ENCODE assay signal across 10 cellular contexts in genomic region chr1:205512059-205513045, GRCh38. TPM values are rescaled to one million over a fixed set of nuclear protein-coding genes. Genes with fewer than 3 reads are reported as not detected.
DNase-seq lines count a peak whose midpoint lies in the region; TF ChIP-seq lines count a peak whose summit lies in the region.
"Had no signal": no experiment of that assay in that cellular context is flagged by ENCODE, and none has a peak within 500 bp of the region (broad histone marks: within the 10 kb centered on the region; RNA-seq: fewer than 3 reads in every experiment).

No MANE protein-coding gene starts in this region.

- H3K4me3 Mint-ChIP-seq in endodermal cell, result no peak overlapping the region
- H3K4me3 Mint-ChIP-seq: type B pancreatic cell had no signal

- peaks cover 0 to 18% (median 9%) of the 10 kb centered on the region in 4 donors for H3K4me1 ChIP-seq in tibial nerve
- H3K4me1 ChIP-seq in endodermal cell (ENCODE audit: control insufficient read depth, insufficient read depth, low read length), result no peaks in the 10 kb centered on the region

- no peak overlapping the region for H3K27ac Mint-ChIP-seq in endodermal cell
- H3K27ac Mint-ChIP-seq: type B pancreatic cell had no signal

- DNase-seq in NCI-H2171 treated with DMSO at 0.1 percent for 48 hours (lab: John Stamatoyannopoulos, UW) (peak; percentile 10), NCI-H2171 (lab: John Stamatoyannopoulos, UW) (no peak), coronary artery (ENCODE audit: low spot score) (peak; percentile 86), medulla oblongata (ENCODE audit: extremely low spot score) (peak; percentile 68), tibial nerve (ENCODE audit: low spot score in 2 of 2) (no peak), endodermal cell (no peak), NCI-H1930 (lab: John Stamatoyannopoulos, UW) (no peak)
- no peak for DNase-seq in stimulated activated CD4-positive, alpha-beta T cell treated with anti-CD3 and anti-CD28 coated beads, Interleukin-15, amount 100 ng/mL, for 24 hours
- DNase-seq: stimulated activated CD4-positive, alpha-beta T cell treated with anti-CD3 and anti-CD28 coated beads, Interleukin-2, amount 100 ng/mL, for 48 hours had no signal

- 57 to 58% methylated on average over 13 of the region's 13 CpGs for WGBS in tibial nerve, 2 donors
- 89 to 93% methylated on average over 8 to 11 of the region's 13 CpGs for WGBS in endodermal cell (ENCODE audit: insufficient coverage in 1 of 2, insufficient read length in 1 of 2), 2 experiments

- no peak for TF ChIP-seq POLR2A in tibial nerve (IDR thresholded peaks at IDR 0.05)

- H3K27me3 ChIP-seq in tibial nerve, result no peaks in the 10 kb centered on the region
- no peaks in the 10 kb centered on the region for H3K27me3 ChIP-seq in endodermal cell (ENCODE audit: control insufficient read depth, insufficient read depth, low read length, poor library complexity, severe bottlenecking)

- no peak overlapping the region for H3K9ac ChIP-seq in endodermal cell (ENCODE audit: extremely low read depth, low read length, poor library complexity, severe bottlenecking)

- H3K9me3 ChIP-seq in tibial nerve (no peaks in the 10 kb centered on the region), endodermal cell (ENCODE audit: control insufficient read depth, low read length) (no peaks in the 10 kb centered on the region)

- H3K9me3 Mint-ChIP-seq in endodermal cell, result no peaks in the 10 kb centered on the region
- H3K9me3 Mint-ChIP-seq: type B pancreatic cell had no signal

- TF ChIP-seq EP300 in tibial nerve (IDR thresholded peaks at IDR 0.05), result no peak

- no peaks in the 10 kb centered on the region for H3K36me3 Mint-ChIP-seq in endodermal cell (ENCODE audit: low read depth)
- H3K36me3 Mint-ChIP-seq: type B pancreatic cell had no signal

- TF ChIP-seq CTCF in coronary artery (IDR thresholded peaks at IDR 0.05), result no peak
- TF ChIP-seq CTCF in tibial nerve (IDR thresholded peaks at IDR 0.05), result no peak
- no peak for TF ChIP-seq CTCF in endodermal cell (conservative IDR thresholded peaks at IDR 0.05)

- H3K27ac ChIP-seq in coronary artery (peak overlapping the region; percentile 85 to 89), tibial nerve (peak overlapping the region in 3 of 4 donors; percentile 2 to 59 (median 37)), endodermal cell (ENCODE audit: low read depth, low read length) (no peak overlapping the region)

- peaks cover 17% of the 10 kb centered on the region for H3K4me1 Mint-ChIP-seq in endodermal cell

- no peaks in the 10 kb centered on the region for H3K27me3 Mint-ChIP-seq in endodermal cell (ENCODE audit: insufficient read depth)

- no peaks in the 10 kb centered on the region for H3K36me3 ChIP-seq in tibial nerve
- no peaks in the 10 kb centered on the region for H3K36me3 ChIP-seq in endodermal cell (ENCODE audit: control insufficient read depth, insufficient read depth, low read length)

- H3K4me3 ChIP-seq in coronary artery (no peak overlapping the region), tibial nerve (no peak overlapping the region), endodermal cell (ENCODE audit: low read length) (no peak overlapping the region)

RNA-seq across cellular contexts. Expression of gene CDK18, which starts 7.9 kb away (rescaled TPM):
- total RNA-seq in tibial nerve (10 to 100 TPM in 1 of 4 donors, 1 to 10 TPM in 3; 5.1 to 14.1 (median 7.5) TPM), endodermal cell (10 to 100 TPM; 58.1 to 88.7 TPM)
- 24.4 TPM for polyA plus RNA-seq in endodermal cell (2013, experiment 1 of 2)
- polyA plus RNA-seq in endodermal cell (2013, experiment 2 of 2), result 22.7 TPM

RNA-seq across cellular contexts. Expression of gene BLACAT1, which starts 56.5 kb away (rescaled TPM):
- total RNA-seq in tibial nerve, result under 1 TPM in 1 of 4 donors, not detected in 3; 0.44 TPM
- total RNA-seq in endodermal cell, result 1 to 10 TPM; 7.4 to 7.6 TPM
- 9.3 TPM for polyA plus RNA-seq in endodermal cell (2013, experiment 1 of 2)
- polyA plus RNA-seq in endodermal cell (2013, experiment 2 of 2), result 9.8 TPM

Comparison
In these comparisons a context has a peak if more than half of its experiments do, and no peak if none do; other contexts are left out.
1. DNase-seq: peak in NCI-H2171 treated with DMSO at 0.1 percent for 48 hours (single experiment), coronary artery (single experiment) and medulla oblongata (single experiment); none in NCI-H2171 (single experiment), tibial nerve (0 of 2), stimulated activated CD4-positive, alpha-beta T cell treated with anti-CD3 and anti-CD28 coated beads, Interleukin-15, amount 100 ng/mL, for 24 hours (single experiment), endodermal cell (single experiment) and NCI-H1930 (0 of 2).
2. RNA of gene BLACAT1, which starts 56.5 kb away (total RNA-seq): 7.4 to 7.6 TPM in endodermal cell; 0.44 TPM in tibial nerve; every median in the first group is over 4 times any median in the second.